1 cellular context compared by ENCODE assay signal in genomic region chr20:43452404-43453126, GRCh38.
TF ChIP-seq lines count a peak whose summit lies in the region.

No MANE protein-coding gene starts in this region.

TF ChIP-seq in HepG2, 621 proteins besides CTCF, POLR2A, EP300 and RAD21 (continued from another document):
- TF ChIP-seq KIAA2018 (CRISPR knock-in tag; IDR thresholded peaks at IDR 0.05; ENCODE audit: borderline replicate concordance) (no peak), ZNF280D (CRISPR knock-in tag; IDR thresholded peaks at IDR 0.05) (no peak), HBP1 (CRISPR knock-in tag; IDR thresholded peaks at IDR 0.05; ENCODE audit: low read depth) (no peak), KAT7 (CRISPR knock-in tag; IDR thresholded peaks at IDR 0.05; ENCODE audit: borderline replicate concordance) (no peak), ZFP90 (CRISPR knock-in tag; IDR thresholded peaks at IDR 0.05; ENCODE audit: borderline replicate concordance) (0 out of 2 replicates have a peak, but pooled peaks have one; percentile 46), ZNF30 (CRISPR knock-in tag; IDR thresholded peaks at IDR 0.05) (no peak), JARID2 (CRISPR knock-in tag; IDR thresholded peaks at IDR 0.05; ENCODE audit: insufficient replicate concordance) (no peak), CREBL2 (CRISPR knock-in tag; IDR thresholded peaks at IDR 0.05; ENCODE audit: borderline replicate concordance) (no peak), ATF6 (CRISPR knock-in tag; conservative IDR thresholded peaks at IDR 0.05) (no peak), ZNF562 (CRISPR knock-in tag; IDR thresholded peaks at IDR 0.05; ENCODE audit: borderline replicate concordance) (no peak), ZNF496 (CRISPR knock-in tag; IDR thresholded peaks at IDR 0.05; ENCODE audit: insufficient replicate concordance) (no peak), MED1 (CRISPR knock-in tag; IDR thresholded peaks at IDR 0.05) (peak; percentile 54; the same call in 1 of the 2 replicates), ZNF207 (IDR thresholded peaks at IDR 0.05; ENCODE audit: borderline replicate concordance) (no peak), ZNF605 (CRISPR knock-in tag; IDR thresholded peaks at IDR 0.05) (0 out of 2 replicates have a peak, but pooled peaks have one; percentile 43), CBX2 (IDR thresholded peaks at IDR 0.05; ENCODE audit: low read depth, low read length) (no peak), CBX2 (CRISPR knock-in tag; IDR thresholded peaks at IDR 0.05; ENCODE audit: low read depth) (no peak), ZMYM2 (CRISPR knock-in tag; IDR thresholded peaks at IDR 0.05) (no peak), PHB2 (IDR thresholded peaks at IDR 0.05; ENCODE audit: partially characterized antibody) (no peak), ARID5B (CRISPR knock-in tag; IDR thresholded peaks at IDR 0.05) (peak; percentile 43; the same call in 1 of the 2 replicates), ZNF550 (CRISPR knock-in tag; IDR thresholded peaks at IDR 0.05; ENCODE audit: borderline replicate concordance) (0 out of 2 replicates have a peak, but pooled peaks have one; percentile 52), IKZF1 (IDR thresholded peaks at IDR 0.05) (no peak), SRSF1 (optimal IDR thresholded peaks at IDR 0.05; ENCODE audit: low read depth, low read length) (no peak), ZNF883 (CRISPR knock-in tag; IDR thresholded peaks at IDR 0.05; ENCODE audit: not compliant biosample characterization) (no peak), NR2F6 (IDR thresholded peaks at IDR 0.05) (peak; percentile 88), NR2F6 (CRISPR knock-in tag; IDR thresholded peaks at IDR 0.05) (peak; percentile 57; the same call in 1 of the 2 replicates), TAF1 (CRISPR knock-in tag; IDR thresholded peaks at IDR 0.05) (no peak), GLI4 (CRISPR knock-in tag; IDR thresholded peaks at IDR 0.05; ENCODE audit: borderline replicate concordance) (no peak), ZNF768 (CRISPR knock-in tag; IDR thresholded peaks at IDR 0.05) (no peak), ZHX1 (CRISPR knock-in tag; IDR thresholded peaks at IDR 0.05; ENCODE audit: low read depth) (no peak), ZNF501 (CRISPR knock-in tag; IDR thresholded peaks at IDR 0.05) (no peak)
TF ChIP-seq in HepG2: peak in this region for 32.
